ENCODE assay signal across 8 cellular contexts in genomic region chr6:89944826-89945407, GRCh38. TPM values are rescaled to one million over a fixed set of nuclear protein-coding genes. Genes with fewer than 3 reads are reported as not detected.
DNase-seq lines count a peak whose midpoint lies in the region; ATAC-seq and TF ChIP-seq lines count a peak whose summit lies in the region.

No MANE protein-coding gene starts in this region.

- no peaks in the 10 kb centered on the region for H4K20me1 ChIP-seq in fibroblast of lung (ENCODE audit: control insufficient read depth, extremely low read depth, insufficient read depth, low read length)

- peaks cover 5% of the 10 kb centered on the region for H3K4me1 ChIP-seq in left ventricle myocardium inferior
- H3K4me1 ChIP-seq in fibroblast of lung (ENCODE audit: control insufficient read depth, extremely low read depth, insufficient read depth, low read length): no peaks in the 10 kb centered on the region

- no peak overlapping the region for H3K4me3 ChIP-seq in left ventricle myocardium inferior
- no peak overlapping the region for H3K4me3 ChIP-seq in fibroblast of lung (replicated peaks in 1 of 4; ENCODE audit: control extremely low read depth in 1 of 4, insufficient read depth in 1 of 4, low read depth in 3 of 4, low read length in 4 of 4)

- no peak overlapping the region for H2AFZ ChIP-seq in fibroblast of lung (ENCODE audit: low read length)

- no peak overlapping the region for H3K9ac ChIP-seq in fibroblast of lung (ENCODE audit: insufficient read depth, low read length)

- no peak overlapping the region for H3K27ac ChIP-seq in left ventricle myocardium inferior (replicated peaks)
- no peak overlapping the region for H3K27ac ChIP-seq in fibroblast of lung (ENCODE audit: insufficient read depth, low read length)

- intact Hi-C loops in left ventricle myocardium inferior (cut with micrococcal nuclease) (no loop called here), Right ventricle myocardium inferior (cut with DNase I) (loop anchor here (10.0 kb wide), 1 partner anchor 450 kb away; no protein-coding TSS in a partner anchor)

- no peak for DNase-seq in left ventricle myocardium inferior
- no peak for DNase-seq in Right ventricle myocardium inferior (ENCODE audit: missing footprints)
- DNase-seq in RKO (ENCODE audit: low spot score): peak; percentile 18
- DNase-seq in fibroblast of lung (ENCODE audit: low read depth in 2 of 2): peak; percentile 14 to 39
- no peak for DNase-seq in left lobe of liver (ENCODE audit: low spot score)
- no peak for DNase-seq in DMS79 treated with DMSO at 0.1 percent for 48 hours (lab: John Stamatoyannopoulos, UW)

- H3K36me3 ChIP-seq in left ventricle myocardium inferior (no peaks in the 10 kb centered on the region), fibroblast of lung (ENCODE audit: control insufficient read depth, insufficient read depth, low read length) (no peaks in the 10 kb centered on the region)

- ATAC-seq in Right ventricle myocardium inferior (no peak), HG03095 (IDR thresholded peaks at IDR 0.05; ENCODE audit: unreplicated experiment) (no peak), HG03520 (IDR thresholded peaks at IDR 0.05; ENCODE audit: unreplicated experiment) (no peak), left lobe of liver (no peak)

- H3K79me2 ChIP-seq in fibroblast of lung (ENCODE audit: control insufficient read depth, insufficient read depth, low read length): no peaks in the 10 kb centered on the region

- TF ChIP-seq CTCF in left ventricle myocardium inferior (IDR thresholded peaks at IDR 0.05; ENCODE audit: borderline replicate concordance) (peak; percentile 47), fibroblast of lung (conservative IDR thresholded peaks at IDR 0.05 in 1 of 2, IDR thresholded peaks at IDR 0.05 in 1 of 2; ENCODE audit: low read depth in 1 of 2, low read length in 2 of 2) (peak; percentile 16 to 46)

- H3K4me2 ChIP-seq in fibroblast of lung (ENCODE audit: extremely low read depth, insufficient read depth, low read length): no peak overlapping the region

- H3K9me3 ChIP-seq in left ventricle myocardium inferior (replicated peaks) (no peaks in the 10 kb centered on the region), fibroblast of lung (ENCODE audit: control insufficient read depth, insufficient read depth, low read depth, low read length) (no peaks in the 10 kb centered on the region)

- H3K27me3 ChIP-seq in left ventricle myocardium inferior (ENCODE audit: low read depth) (no peaks in the 10 kb centered on the region), fibroblast of lung (ENCODE audit: control insufficient read depth, insufficient read depth, low read length) (no peaks in the 10 kb centered on the region)

RNA-seq across cellular contexts. Expression of gene GJA10, which starts 50.6 kb away (rescaled TPM):
- not detected for total RNA-seq in left ventricle myocardium inferior
- not detected for total RNA-seq in Right ventricle myocardium inferior
- total RNA-seq in fibroblast of lung: not detected in 2 replicates
- polyA plus RNA-seq in fibroblast of lung: not detected in 2 replicates
- not detected in 2 replicates for polyA plus RNA-seq in fibroblast of lung (2012)
- not detected in 2 replicates for polyA minus RNA-seq in fibroblast of lung (ENCODE audit: low replicate concordance)
- not detected for total RNA-seq in left lobe of liver

Comparison
In these comparisons a context has a peak if more than half of its experiments do, and no peak if none do; other contexts are left out.
1. DNase-seq: peak in RKO (single experiment) and fibroblast of lung (2 of 2); none in left ventricle myocardium inferior (single experiment), Right ventricle myocardium inferior (single experiment), left lobe of liver (single experiment) and DMS79 treated with DMSO at 0.1 percent for 48 hours (single experiment).